Comparison of ENCODE assay signal across 18 cellular contexts in the genomic region with DNA sequence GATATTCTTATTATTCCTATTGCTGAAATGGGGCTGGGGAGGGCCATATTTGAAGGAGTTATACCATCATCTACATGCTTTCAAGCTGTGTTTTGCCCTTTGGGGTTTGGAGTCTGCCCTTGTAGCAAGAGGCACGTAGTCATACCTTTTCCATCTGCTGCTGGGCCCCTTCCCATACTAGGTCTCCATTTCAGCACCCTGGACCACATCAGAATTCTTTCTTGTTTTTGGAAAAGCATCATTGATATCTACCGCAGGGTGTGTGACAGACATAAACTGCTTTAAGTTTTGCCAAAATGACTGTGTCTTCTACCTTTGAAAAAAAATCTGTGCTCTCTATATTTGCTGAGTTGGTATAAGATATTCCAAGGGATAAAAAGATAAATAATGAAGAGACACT. TPM values are rescaled to one million over a fixed set of nuclear protein-coding genes. Genes with fewer than 3 reads are reported as not detected.
DNase-seq lines count a peak whose midpoint lies in the region; ATAC-seq and TF ChIP-seq lines count a peak whose summit lies in the region.
"Had no signal": no experiment of that assay in that cellular context is flagged by ENCODE, and none has a peak within 500 bp of the region (broad histone marks: within the 10 kb centered on the region; RNA-seq: fewer than 3 reads in every experiment).

No MANE protein-coding gene starts in this region.

- TF ChIP-seq EP300 in SK-N-SH (IDR thresholded peaks at IDR 0.05; ENCODE audit: borderline replicate concordance in 1 of 2, low read depth in 1 of 2, low read length in 1 of 2) = no peak

- TF ChIP-seq POLR2A in right lobe of liver (IDR thresholded peaks at IDR 0.05) = no peak

- H3K36me3 ChIP-seq in SK-N-SH (replicated peaks in 1 of 2; ENCODE audit: control insufficient read depth in 1 of 2, insufficient read depth in 2 of 2, low read length in 1 of 2) (peaks cover 7% of the 10 kb centered on the region in 2 experiments), liver (ENCODE audit: control insufficient read depth in 4 of 4, insufficient read depth in 3 of 4, low read depth in 1 of 4, low read length in 3 of 4) (no peaks in the 10 kb centered on the region), right lobe of liver (no peaks in the 10 kb centered on the region), MG63 (no peaks in the 10 kb centered on the region)
- H3K36me3 ChIP-seq: BLaER1, HAP-1 had no signal

- peaks cover 4 to 11% of the 10 kb centered on the region in 2 experiments; a peak in 2 of 4 replicates for H3K4me1 ChIP-seq in SK-N-SH (ENCODE audit: control insufficient read depth in 1 of 2, insufficient read depth in 2 of 2, low read depth in 1 of 2, low read length in 1 of 2)
- H3K4me1 ChIP-seq in liver (ENCODE audit: control insufficient read depth in 4 of 4, insufficient read depth in 4 of 4, low read length in 3 of 4) = peaks cover 4 to 28% (median 13%) of the 10 kb centered on the region in 4 donors
- H3K4me1 ChIP-seq in right lobe of liver = peaks cover 0 to 42% (median 5%) of the 10 kb centered on the region in 4 donors
- H3K4me1 ChIP-seq: BLaER1, HAP-1 had no signal

- 95% methylated on average over 2 of the region's 2 CpGs for WGBS in SK-N-SH (ENCODE audit: low lambda C conversion rate)
- WGBS in liver = 93% methylated on average over 2 of the region's 2 CpGs
- WGBS in right lobe of liver (ENCODE audit: insufficient coverage, low coverage, low lambda C conversion rate, missing lambda C conversion rate) = 88% methylated on average over 1 of the region's 2 CpGs

- TF ChIP-seq RAD21 in SK-N-SH (IDR thresholded peaks at IDR 0.05; ENCODE audit: low read length) = no peak
- TF ChIP-seq RAD21 in liver (IDR thresholded peaks at IDR 0.05) = no peak

- H3K9me2 ChIP-seq in SK-N-SH = no peaks in the 10 kb centered on the region

- ATAC-seq in SK-N-SH treated with all-trans-retinoic acid at 6 μM for 48 hours = no peak
- ATAC-seq in right lobe of liver = no peak

- CTCF ChIA-PET in SK-N-SH (lab: Yijun Ruan, JAX) = no interaction called here

- H3K9ac ChIP-seq in SK-N-SH = no peak overlapping the region
- H3K9ac ChIP-seq in liver (ENCODE audit: low read depth in 1 of 2, low read length in 2 of 2) = no peak overlapping the region
- H3K9ac ChIP-seq: BLaER1 had no signal

- no peaks in the 10 kb centered on the region for H3K9me3 Mint-ChIP-seq in osteocyte (ENCODE audit: unreplicated experiment)
- H3K9me3 Mint-ChIP-seq: CD14-positive monocyte; CD4-positive, alpha-beta memory T cell; HFFc6 had no signal

- H3K27me3 ChIP-seq in SK-N-SH (ENCODE audit: insufficient read depth) (no peaks in the 10 kb centered on the region), liver (ENCODE audit: control insufficient read depth in 4 of 4, insufficient read depth in 4 of 4, low read length in 3 of 4) (no peaks in the 10 kb centered on the region), right lobe of liver (no peaks in the 10 kb centered on the region), MG63 (no peaks in the 10 kb centered on the region)
- H3K27me3 ChIP-seq: BLaER1 had no signal

- H4K20me1 ChIP-seq in SK-N-SH (ENCODE audit: insufficient read depth) = no peaks in the 10 kb centered on the region
- H4K20me1 ChIP-seq: BLaER1 had no signal

- H3K27ac Mint-ChIP-seq in osteocyte (ENCODE audit: unreplicated experiment) = peak overlapping the region; percentile 7
- H3K27ac Mint-ChIP-seq: CD14-positive monocyte; CD4-positive, alpha-beta memory T cell; HFFc6 had no signal

- TF ChIP-seq CTCF in SK-N-SH (IDR thresholded peaks at IDR 0.05) (no peak), liver (IDR thresholded peaks at IDR 0.05; ENCODE audit: low read depth, low read length, missing input control) (no peak), right lobe of liver (IDR thresholded peaks at IDR 0.05) (no peak), osteocyte (IDR thresholded peaks at IDR 0.05) (no peak)

- H3K4me3 ChIP-seq in SK-N-SH (ENCODE audit: low read depth in 2 of 2, low read length in 1 of 2) (no peak overlapping the region), liver (ENCODE audit: low read depth in 1 of 3, low read length in 3 of 3) (no peak overlapping the region), right lobe of liver (no peak overlapping the region), MG63 (no peak overlapping the region)
- H3K4me3 ChIP-seq: BLaER1, HAP-1 had no signal

- H3K4me2 ChIP-seq in SK-N-SH = no peak overlapping the region
- H3K4me2 ChIP-seq: BLaER1 had no signal

- no peak overlapping the region for H2AFZ ChIP-seq in SK-N-SH (ENCODE audit: low read depth)

- no peaks in the 10 kb centered on the region for H3K27me3 Mint-ChIP-seq in osteocyte (ENCODE audit: unreplicated experiment)
- H3K27me3 Mint-ChIP-seq: CD4-positive, alpha-beta memory T cell had no signal

- DNase-seq in SK-N-SH = no peak
- no peak for DNase-seq in right lobe of liver
- no peak for DNase-seq in osteocyte (ENCODE audit: extremely low spot score, unreplicated experiment)
- DNase-seq in MG63 = no peak
- no peak for DNase-seq in nucleus accumbens (lab: John Stamatoyannopoulos, UW)
- DNase-seq: CD4-positive, alpha-beta memory T cell; DMS153; DMS79; GF-D8; HFFc6; IMR-90 had no signal

- intact Hi-C loops in right lobe of liver (cut with DNase I) = no loop called here

- H3K9me3 ChIP-seq in SK-N-SH (no peaks in the 10 kb centered on the region), liver (ENCODE audit: control insufficient read depth in 4 of 4, low read length in 3 of 4) (no peaks in the 10 kb centered on the region), right lobe of liver (no peaks in the 10 kb centered on the region), MG63 (no peaks in the 10 kb centered on the region)
- H3K9me3 ChIP-seq: BLaER1, HAP-1 had no signal

- peaks cover 13% of the 10 kb centered on the region for H3F3A ChIP-seq in SK-N-SH (replicated peaks; ENCODE audit: insufficient read depth)

- H3K4me1 Mint-ChIP-seq in osteocyte (ENCODE audit: unreplicated experiment) = peaks cover 6% of the 10 kb centered on the region
- H3K4me1 Mint-ChIP-seq: CD14-positive monocyte had no signal

- peaks cover 3% of the 10 kb centered on the region; the same call in 1 of the 2 replicates for H3K79me2 ChIP-seq in SK-N-SH (ENCODE audit: insufficient read depth)

- no peak overlapping the region for H3K4me3 Mint-ChIP-seq in osteocyte (ENCODE audit: unreplicated experiment)
- H3K4me3 Mint-ChIP-seq: CD14-positive monocyte; CD4-positive, alpha-beta memory T cell; HFFc6 had no signal

- POLR2A ChIA-PET in SK-N-SH (lab: Yijun Ruan, JAX) = no interaction called here

- H3K36me3 Mint-ChIP-seq in osteocyte (ENCODE audit: unreplicated experiment) = peaks cover 22% of the 10 kb centered on the region
- H3K36me3 Mint-ChIP-seq: CD4-positive, alpha-beta memory T cell had no signal

- H3K27ac ChIP-seq in SK-N-SH (ENCODE audit: low read depth in 2 of 2, low read length in 1 of 2) (no peak overlapping the region), liver (ENCODE audit: low read depth in 1 of 2, low read length in 2 of 2) (no peak overlapping the region), right lobe of liver (no peak overlapping the region)
- H3K27ac ChIP-seq: 22Rv1, BLaER1 had no signal

TF ChIP-seq in SK-N-SH, 30 proteins besides CTCF, POLR2A, EP300 and RAD21 (continues in another document):
- no peak for TF ChIP-seq MEF2A (IDR thresholded peaks at IDR 0.05; ENCODE audit: borderline replicate concordance, low read depth)

TF ChIP-seq in SK-N-SH treated with all-trans-retinoic acid at 6 μM for 48 hours, 23 proteins besides CTCF, POLR2A, EP300 and RAD21 (continues in another document):
- no peak for TF ChIP-seq ZNF70 (CRISPR knock-in tag; IDR thresholded peaks at IDR 0.05)

TF ChIP-seq in PFSK-1, 5 proteins besides CTCF, POLR2A, EP300 and RAD21:
- TF ChIP-seq FOXP2 (optimal IDR thresholded peaks at IDR 0.05; ENCODE audit: borderline replicate concordance, extremely low read depth, extremely low read length, insufficient read depth) = no peak
- no peak for TF ChIP-seq SIN3A (IDR thresholded peaks at IDR 0.05; ENCODE audit: borderline replicate concordance, insufficient read depth, low read length)
- TF ChIP-seq, protein P1, sequence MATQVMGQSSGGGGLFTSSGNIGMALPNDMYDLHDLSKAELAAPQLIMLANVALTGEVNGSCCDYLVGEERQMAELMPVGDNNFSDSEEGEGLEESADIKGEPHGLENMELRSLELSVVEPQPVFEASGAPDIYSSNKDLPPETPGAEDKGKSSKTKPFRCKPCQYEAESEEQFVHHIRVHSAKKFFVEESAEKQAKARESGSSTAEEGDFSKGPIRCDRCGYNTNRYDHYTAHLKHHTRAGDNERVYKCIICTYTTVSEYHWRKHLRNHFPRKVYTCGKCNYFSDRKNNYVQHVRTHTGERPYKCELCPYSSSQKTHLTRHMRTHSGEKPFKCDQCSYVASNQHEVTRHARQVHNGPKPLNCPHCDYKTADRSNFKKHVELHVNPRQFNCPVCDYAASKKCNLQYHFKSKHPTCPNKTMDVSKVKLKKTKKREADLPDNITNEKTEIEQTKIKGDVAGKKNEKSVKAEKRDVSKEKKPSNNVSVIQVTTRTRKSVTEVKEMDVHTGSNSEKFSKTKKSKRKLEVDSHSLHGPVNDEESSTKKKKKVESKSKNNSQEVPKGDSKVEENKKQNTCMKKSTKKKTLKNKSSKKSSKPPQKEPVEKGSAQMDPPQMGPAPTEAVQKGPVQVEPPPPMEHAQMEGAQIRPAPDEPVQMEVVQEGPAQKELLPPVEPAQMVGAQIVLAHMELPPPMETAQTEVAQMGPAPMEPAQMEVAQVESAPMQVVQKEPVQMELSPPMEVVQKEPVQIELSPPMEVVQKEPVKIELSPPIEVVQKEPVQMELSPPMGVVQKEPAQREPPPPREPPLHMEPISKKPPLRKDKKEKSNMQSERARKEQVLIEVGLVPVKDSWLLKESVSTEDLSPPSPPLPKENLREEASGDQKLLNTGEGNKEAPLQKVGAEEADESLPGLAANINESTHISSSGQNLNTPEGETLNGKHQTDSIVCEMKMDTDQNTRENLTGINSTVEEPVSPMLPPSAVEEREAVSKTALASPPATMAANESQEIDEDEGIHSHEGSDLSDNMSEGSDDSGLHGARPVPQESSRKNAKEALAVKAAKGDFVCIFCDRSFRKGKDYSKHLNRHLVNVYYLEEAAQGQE (IDR thresholded peaks at IDR 0.05; ENCODE audit: insufficient read depth in 1 of 2, low read depth in 2 of 2, low read length in 2 of 2) = peak; percentile 65 to 88
- TF ChIP-seq POLR2AphosphoS5 (IDR thresholded peaks at IDR 0.05; ENCODE audit: low read depth, low read length) = no peak

RNA-seq across cellular contexts. Expression of a gene that starts 12.3 kb away (rescaled TPM):
- polyA plus RNA-seq in SK-N-SH (2012; rRNA removed) (64.8 and 71.4 TPM in 2 replicates), liver (10 to 100 TPM; 24.1 to 37.0 TPM)
- 37.6 and 45.0 TPM in 2 replicates for polyA plus RNA-seq in SK-N-SH (2012; cell fraction: cytosol; rRNA removed)
- polyA plus RNA-seq in SK-N-SH (2012; cell fraction: nucleus; rRNA removed) = 225 and 270 TPM in 2 replicates
- total RNA-seq in liver (10 to 100 TPM; 34.4 to 36.3 TPM), right lobe of liver (100 to 1,000 TPM in 2 of 6 experiments, 10 to 100 TPM in 4; 24.3 to 139 (median 50.4) TPM), osteocyte (30.2 and 55.1 TPM in 2 replicates)
- 38.7 TPM for polyA plus RNA-seq in PFSK-1 (2012; ENCODE audit: insufficient read length, low read depth)
- total RNA-seq in MG63 (2014; rRNA removed; shearing (Covaris generic); ENCODE audit: low replicate concordance) = 19.5 and 43.9 TPM in 2 replicates
